In the genomic region with DNA sequence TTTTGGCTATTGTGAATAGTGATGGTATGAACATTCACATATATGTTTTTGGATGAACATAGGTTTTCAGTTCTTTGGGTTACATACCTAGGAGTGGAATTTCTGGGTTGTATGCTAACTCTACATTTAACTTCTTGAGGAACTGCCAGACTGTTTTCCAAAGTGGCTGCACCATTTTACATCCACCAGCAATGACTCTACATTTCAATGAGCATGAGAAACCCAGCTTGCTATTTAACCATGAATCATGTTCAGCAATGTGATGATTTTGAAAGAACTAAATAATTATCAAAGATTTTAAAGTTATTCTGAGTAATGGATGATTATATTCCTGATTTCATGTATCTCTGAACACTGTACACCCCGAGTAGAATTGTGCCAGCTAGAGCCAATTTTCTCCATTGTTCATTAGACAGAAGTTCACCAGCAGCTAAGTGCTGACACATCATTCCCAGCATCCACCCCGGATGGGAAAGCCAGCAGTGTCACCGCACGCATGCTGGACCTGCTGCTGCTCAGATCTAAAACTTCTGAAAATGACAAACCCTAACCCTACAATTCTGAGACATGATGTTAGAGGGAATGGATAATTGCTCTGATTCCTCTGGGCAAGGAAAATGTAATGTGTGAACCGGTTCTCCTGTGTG, we compare ENCODE assay signal across 25 cellular contexts. TPM values are rescaled to one million over a fixed set of nuclear protein-coding genes. Genes with fewer than 3 reads are reported as not detected.
DNase-seq lines count a peak whose midpoint lies in the region; ATAC-seq, FAIRE-seq and TF ChIP-seq lines count a peak whose summit lies in the region.
"Had no signal": no experiment of that assay in that cellular context is flagged by ENCODE, and none has a peak within 500 bp of the region (broad histone marks: within the 10 kb centered on the region; RNA-seq: fewer than 3 reads in every experiment).

No MANE protein-coding gene starts in this region.

- WGBS in A549 (ENCODE audit: missing lambda C conversion rate), result 52% methylated on average over 5 of the region's 5 CpGs
- no CpG with 5 or more reads among the region's 5 CpGs for WGBS in H9 (ENCODE audit: extremely low coverage, insufficient read length, low lambda C conversion rate)
- WGBS in hepatocyte (ENCODE audit: low lambda C conversion rate, missing lambda C conversion rate), result 69% methylated on average over 5 of the region's 5 CpGs

- H3K79me1 ChIP-seq in H9 (ENCODE audit: insufficient read depth, low read depth, low read length, poor library complexity, severe bottlenecking), result no peaks in the 10 kb centered on the region

- no peak overlapping the region for H2BK15ac ChIP-seq in H9 (ENCODE audit: low read depth, low read length)

- H3K36me3 ChIP-seq in astrocyte (ENCODE audit: insufficient read depth, low read length) (no peaks in the 10 kb centered on the region), A673 (ENCODE audit: insufficient read depth, low read length, poor library complexity, severe bottlenecking) (no peaks in the 10 kb centered on the region), hepatocyte (replicated peaks; ENCODE audit: insufficient read depth, low read depth) (no peaks in the 10 kb centered on the region), MM.1S (replicated peaks; ENCODE audit: insufficient read depth, low read length) (no peaks in the 10 kb centered on the region)
- H3K36me3 ChIP-seq: upper lobe of right lung had no signal

- CTCF ChIA-PET in A549 (lab: Yijun Ruan, JAX), result interaction anchor here (1.1 to 1.9 kb wide), 3 partner anchors 7 to 78 kb away, joined by 3 to 6 read pairs (median 3); no protein-coding TSS in a partner anchor
- CTCF ChIA-PET in A673 (lab: Charles Lee), result no interaction called here

- H3K4me2 ChIP-seq in A549 (no peak overlapping the region), astrocyte (ENCODE audit: low read length) (peak overlapping the region; percentile 78), H9 (ENCODE audit: insufficient read depth, insufficient read length, low read length) (no peak overlapping the region), hepatocyte (no peak overlapping the region), MM.1S (ENCODE audit: low read depth, low read length) (no peak overlapping the region)
- H3K4me2 ChIP-seq: smooth muscle cell had no signal

- no peak overlapping the region for H3K4ac ChIP-seq in H9 (ENCODE audit: low read depth, low read length)

- no peak overlapping the region for H3K23ac ChIP-seq in H9 (ENCODE audit: insufficient read length, low read depth, low read length)

- H3K14ac ChIP-seq in H9 (ENCODE audit: insufficient read depth, low read length), result no peak overlapping the region

- POLR2A ChIA-PET in A549 (lab: Yijun Ruan, JAX) (no interaction called here), A673 (lab: Charles Lee; ENCODE audit: low non-redundant PET) (interaction anchor here (0.6 kb wide), 1 partner anchor 48 kb away, joined by 3 read pairs; no protein-coding TSS in a partner anchor)

- H2BK120ac ChIP-seq in H9 (ENCODE audit: low read depth, low read length, poor library complexity, severe bottlenecking), result no peak overlapping the region

- H3K23me2 ChIP-seq in H9 (ENCODE audit: insufficient read length, low read depth, low read length, poor library complexity, severe bottlenecking), result no peaks in the 10 kb centered on the region

- H3K9ac ChIP-seq in astrocyte (ENCODE audit: low read length), result no peak overlapping the region
- H3K9ac ChIP-seq in H9 (ENCODE audit: extremely low read depth, insufficient read length, low read length), result no peak overlapping the region
- no peak overlapping the region for H3K9ac ChIP-seq in MM.1S (ENCODE audit: low read length)

- no peak overlapping the region for H2BK5ac ChIP-seq in H9 (ENCODE audit: insufficient read length, low read length)

- H4K8ac ChIP-seq in H9 (replicated peaks; ENCODE audit: insufficient read length, low read depth, low read length), result no peak overlapping the region

- TF ChIP-seq RAD21 in A549 (conservative IDR thresholded peaks at IDR 0.05 in 1 of 2, IDR thresholded peaks at IDR 0.05 in 1 of 2), result no peak

- no peak overlapping the region for H3K27ac ChIP-seq in A549
- no peak overlapping the region for H3K27ac ChIP-seq in astrocyte (ENCODE audit: low read depth, low read length)
- no peak overlapping the region for H3K27ac ChIP-seq in A673 (ENCODE audit: low read depth, low read length, poor library complexity, severe bottlenecking)
- no peak overlapping the region for H3K27ac ChIP-seq in H9 (ENCODE audit: insufficient read length, low read depth, low read length)
- no peak overlapping the region for H3K27ac ChIP-seq in hepatocyte
- H3K27ac ChIP-seq in MM.1S (ENCODE audit: low read length), result no peak overlapping the region
- H3K27ac ChIP-seq: upper lobe of right lung had no signal

- H3K56ac ChIP-seq in H9 (ENCODE audit: insufficient read length, low read depth, low read length), result no peak overlapping the region

- no peak for FAIRE-seq in A549 (lab: Jason Lieb, UNC)
- no peak for FAIRE-seq in astrocyte (lab: Jason Lieb, UNC)
- FAIRE-seq: A204.1, GM12892 had no signal

- TF ChIP-seq EP300 in A549 (IDR thresholded peaks at IDR 0.05), result no peak

- H3K9me3 Mint-ChIP-seq in HFFc6 (no peaks in the 10 kb centered on the region), astrocyte (ENCODE audit: unreplicated experiment) (no peaks in the 10 kb centered on the region), H9 (no peaks in the 10 kb centered on the region)
- H3K9me3 Mint-ChIP-seq: activated naive CD4-positive, alpha-beta T cell treated with anti-CD3 and anti-CD28 coated beads for 36 hours; activated T-cell treated with anti-CD3 and anti-CD28 coated beads, Interleukin-2, amount 50 U/mL, for 24 hours; effector memory CD8-positive, alpha-beta T cell; nephron had no signal

- no peaks in the 10 kb centered on the region for H3F3A ChIP-seq in MM.1S (ENCODE audit: insufficient read depth, low read length)

- TF ChIP-seq CTCF in A549 (IDR thresholded peaks at IDR 0.05) (no peak), HFFc6 (IDR thresholded peaks at IDR 0.05) (no peak), astrocyte (IDR thresholded peaks at IDR 0.05; ENCODE audit: insufficient read depth, low read depth, low read length) (no peak), A673 (conservative IDR thresholded peaks at IDR 0.05; ENCODE audit: low read depth, low read length) (no peak), H9 (conservative IDR thresholded peaks at IDR 0.05) (no peak), hepatocyte (IDR thresholded peaks at IDR 0.05; ENCODE audit: poor library complexity) (no peak), MM.1S (IDR thresholded peaks at IDR 0.05; ENCODE audit: low read length) (no peak)

- TF ChIP-seq POLR2A in A549 (IDR thresholded peaks at IDR 0.05; ENCODE audit: low read length), result no peak

- H3K4me1 ChIP-seq in A549 (no peaks in the 10 kb centered on the region), astrocyte (ENCODE audit: insufficient read depth, low read length) (peaks cover 7% of the 10 kb centered on the region), A673 (ENCODE audit: insufficient read depth, low read length, poor library complexity, severe bottlenecking) (no peaks in the 10 kb centered on the region), H9 (ENCODE audit: insufficient read depth, low read length) (no peaks in the 10 kb centered on the region), hepatocyte (ENCODE audit: insufficient read depth) (no peaks in the 10 kb centered on the region), MM.1S (ENCODE audit: low read length) (no peaks in the 10 kb centered on the region)
- H3K4me1 ChIP-seq: upper lobe of right lung had no signal

- H4K20me1 ChIP-seq in astrocyte (ENCODE audit: insufficient read depth, low read length) (no peaks in the 10 kb centered on the region), H9 (ENCODE audit: control insufficient read depth, insufficient read depth, insufficient read length) (peaks cover 4% of the 10 kb centered on the region), hepatocyte (ENCODE audit: insufficient read depth, poor library complexity, severe bottlenecking) (no peaks in the 10 kb centered on the region), MM.1S (ENCODE audit: insufficient read depth, low read length) (no peaks in the 10 kb centered on the region)

- H3K9me2 ChIP-seq in hepatocyte (replicated peaks; ENCODE audit: insufficient read depth) (no peaks in the 10 kb centered on the region), MM.1S (replicated peaks; ENCODE audit: insufficient read depth, low read length) (no peaks in the 10 kb centered on the region)

- intact Hi-C loops in A673 (cut with micrococcal nuclease; ENCODE audit: unreplicated experiment), result no loop called here

- peak in 1 of 2 experiments; percentile 21; a peak in 1 of 6 replicates for ATAC-seq in A549
- ATAC-seq: activated CD4-positive, CD25-positive, alpha-beta regulatory T cell treated with anti-CD3 and anti-CD28 coated beads, Interleukin-2, amount 50 U/mL, for 24 hours; effector memory CD8-positive, alpha-beta T cell; upper lobe of right lung had no signal

- peak overlapping the region; percentile 83 for H2AFZ ChIP-seq in astrocyte (ENCODE audit: low read depth, low read length)
- no peak overlapping the region for H2AFZ ChIP-seq in H9 (ENCODE audit: low read length)
- no peak overlapping the region for H2AFZ ChIP-seq in hepatocyte
- H2AFZ ChIP-seq in MM.1S (ENCODE audit: low read length), result no peak overlapping the region

- no peak overlapping the region for H2BK20ac ChIP-seq in H9 (ENCODE audit: low read depth, low read length, poor library complexity, severe bottlenecking)

- H3K27ac Mint-ChIP-seq in HFFc6 (peak overlapping the region; percentile 83), astrocyte (ENCODE audit: unreplicated experiment) (no peak overlapping the region), H9 (no peak overlapping the region; a peak in 1 of 7 replicates)
- H3K27ac Mint-ChIP-seq: activated naive CD4-positive, alpha-beta T cell treated with anti-CD3 and anti-CD28 coated beads for 36 hours; activated T-cell treated with anti-CD3 and anti-CD28 coated beads, Interleukin-2, amount 50 U/mL, for 24 hours; effector memory CD8-positive, alpha-beta T cell; progenitor cell of endocrine pancreas had no signal

- H4K5ac ChIP-seq in H9 (ENCODE audit: insufficient read length, low read depth, low read length), result no peak overlapping the region

- no TSS peak for BruUV-seq in A673 (replicated peaks; lab: Mats Ljungman, UMichigan)

- H2AK5ac ChIP-seq in H9 (ENCODE audit: insufficient read length, low read length), result no peak overlapping the region

- H3K18ac ChIP-seq in H9 (ENCODE audit: insufficient read length, low read depth, low read length), result no peak overlapping the region

- H3K9me3 ChIP-seq in A549, result no peaks in the 10 kb centered on the region
- no peaks in the 10 kb centered on the region for H3K9me3 ChIP-seq in astrocyte (ENCODE audit: insufficient read depth, low read depth, low read length)
- H3K9me3 ChIP-seq in A673 (ENCODE audit: low read depth, low read length, poor library complexity, severe bottlenecking), result no peaks in the 10 kb centered on the region
- no peaks in the 10 kb centered on the region for H3K9me3 ChIP-seq in H9 (ENCODE audit: control insufficient read depth, low read depth, low read length)
- no peaks in the 10 kb centered on the region for H3K9me3 ChIP-seq in hepatocyte (ENCODE audit: low read depth)
- H3K9me3 ChIP-seq in MM.1S (replicated peaks; ENCODE audit: insufficient read depth, low read length), result no peaks in the 10 kb centered on the region
- H3K9me3 ChIP-seq: upper lobe of right lung had no signal

- no peak overlapping the region for H3K4me3 ChIP-seq in A549
- H3K4me3 ChIP-seq in astrocyte (ENCODE audit: insufficient read depth, low read depth, low read length), result no peak overlapping the region
- H3K4me3 ChIP-seq in A673 (ENCODE audit: low read depth, low read length, poor library complexity, severe bottlenecking), result no peak overlapping the region
- H3K4me3 ChIP-seq in hepatocyte, result no peak overlapping the region
- no peak overlapping the region for H3K4me3 ChIP-seq in MM.1S (ENCODE audit: low read length)
- H3K4me3 ChIP-seq: smooth muscle cell, upper lobe of right lung had no signal

- H4K91ac ChIP-seq in H9 (ENCODE audit: insufficient read length, low read depth, low read length), result no peak overlapping the region

- no peak overlapping the region for H2BK12ac ChIP-seq in H9 (ENCODE audit: insufficient read length, low read depth, low read length)

- H3K4me1 Mint-ChIP-seq in HFFc6 (ENCODE audit: low read depth) (peaks cover 22% of the 10 kb centered on the region), astrocyte (ENCODE audit: low read depth, unreplicated experiment) (peaks cover 5% of the 10 kb centered on the region), H9 (no peaks in the 10 kb centered on the region)
- H3K4me1 Mint-ChIP-seq: nephron had no signal

- H3K27me3 ChIP-seq in astrocyte (ENCODE audit: insufficient read depth, low read length) (no peaks in the 10 kb centered on the region), A673 (replicated peaks; ENCODE audit: insufficient read depth, low read depth, low read length, poor library complexity) (no peaks in the 10 kb centered on the region), H9 (ENCODE audit: insufficient read depth, low read length) (no peaks in the 10 kb centered on the region), hepatocyte (no peaks in the 10 kb centered on the region), MM.1S (replicated peaks; ENCODE audit: insufficient read depth, low read length) (no peaks in the 10 kb centered on the region)
- H3K27me3 ChIP-seq: upper lobe of right lung had no signal

- H3K36me3 Mint-ChIP-seq in HFFc6 (ENCODE audit: low read depth) (no peaks in the 10 kb centered on the region), astrocyte (ENCODE audit: low read depth, unreplicated experiment) (no peaks in the 10 kb centered on the region), H9 (ENCODE audit: insufficient read depth in 1 of 3, low read depth in 3 of 3) (no peaks in the 10 kb centered on the region)

- DNase-seq in A549 (ENCODE audit: low read depth in 1 of 2, low spot score in 1 of 2), result no peak
- DNase-seq in HFFc6, result peak; percentile 43
- no peak for DNase-seq in astrocyte (ENCODE audit: low read depth)
- DNase-seq in myocyte (ENCODE audit: low read depth), result peak; percentile 16
- DNase-seq in A673 (ENCODE audit: low spot score), result no peak
- DNase-seq in H9, result no peak
- no peak for DNase-seq in hepatocyte (ENCODE audit: low spot score)
- DNase-seq in MM.1S, result no peak
- DNase-seq: activated naive CD4-positive, alpha-beta T cell treated with anti-CD3 and anti-CD28 coated beads for 36 hours; activated T-cell treated with anti-CD3 and anti-CD28 coated beads, Interleukin-2, amount 50 U/mL, for 24 hours; cerebellar nuclear complex; DMS153; effector memory CD8-positive, alpha-beta T cell; glutamatergic neuron; NCI-H1105; NCI-H2081; NCI-H510A treated with DMSO at 0.1 percent for 48 hours; stimulated activated CD4-positive, alpha-beta T cell treated with anti-CD3 and anti-CD28 coated beads, Interleukin-4, amount 100 ng/mL, for 24 hours; upper lobe of right lung had no signal

- H3K79me2 ChIP-seq in astrocyte (ENCODE audit: insufficient read depth, low read length) (no peaks in the 10 kb centered on the region), H9 (ENCODE audit: insufficient read depth, low read length) (no peaks in the 10 kb centered on the region), hepatocyte (no peaks in the 10 kb centered on the region), MM.1S (ENCODE audit: low read length) (no peaks in the 10 kb centered on the region)

- H3T11ph ChIP-seq in H9 (ENCODE audit: low read length), result no peak overlapping the region

- H3K4me3 Mint-ChIP-seq in HFFc6, result peak overlapping the region; percentile 55
- no peak overlapping the region for H3K4me3 Mint-ChIP-seq in astrocyte (ENCODE audit: unreplicated experiment)
- no peak overlapping the region for H3K4me3 Mint-ChIP-seq in H9
- H3K4me3 Mint-ChIP-seq: activated naive CD4-positive, alpha-beta T cell treated with anti-CD3 and anti-CD28 coated beads for 36 hours; activated T-cell treated with anti-CD3 and anti-CD28 coated beads, Interleukin-2, amount 50 U/mL, for 24 hours; effector memory CD8-positive, alpha-beta T cell; nephron had no signal

- H3K27me3 Mint-ChIP-seq in HFFc6 (ENCODE audit: insufficient read depth) (peaks cover 6% of the 10 kb centered on the region; the same call in 1 of the 2 replicates), astrocyte (ENCODE audit: low read depth, unreplicated experiment) (peaks cover 6% of the 10 kb centered on the region), H9 (ENCODE audit: low read depth) (peaks cover 11% of the 10 kb centered on the region)

RNA-seq across cellular contexts. Expression of a gene that starts 13.3 kb away (rescaled TPM):
- 213 and 225 TPM in 2 replicates for polyA plus RNA-seq in A549 (2011; rRNA removed)
- polyA plus RNA-seq in A549 (2012; cell fraction: cytosol; rRNA removed), result 182 and 200 TPM in 2 replicates
- polyA plus RNA-seq in A549 (2012; cell fraction: nucleus; rRNA removed), result 214 and 271 TPM in 2 replicates
- 88.4 to 91.9 TPM (median 91.6 TPM) in 3 replicates for polyA plus RNA-seq in A549 (2017; fragmentation: RNase III; extraction: RNeasy Plus Mini Kit Qiagen cat#74134 plus additional on column Dnase treatment)
- 167 and 212 TPM in 2 replicates for polyA minus RNA-seq in A549 (2011; rRNA and poly(A)+ RNA removed)
- total RNA-seq in HFFc6 (2021; fragmentation: NEBNext Ultra II Directional; extraction: Animal tissue kit (Norgen Biotek cat#: 25700)), result 100 to 1,000 TPM in 1 of 6 experiments, 10 to 100 TPM in 5; 84.5 to 103 (median 93.5) TPM
- total RNA-seq in astrocyte, result 85.8 and 94.4 TPM in 2 replicates
- 136 and 170 TPM in 2 replicates for total RNA-seq in myocyte
- 105 TPM for polyA plus RNA-seq in myocyte (2012)
- total RNA-seq in A673 (2021), result 142 and 145 TPM in 2 replicates
- total RNA-seq in H9 (2021), result 95.3 and 101 TPM in 2 replicates
- total RNA-seq in hepatocyte, result 108 and 110 TPM in 2 replicates
- polyA plus RNA-seq in hepatocyte, result 102 and 109 TPM in 2 replicates

RNA-seq across cellular contexts. Expression of a gene that starts 34.4 kb away (rescaled TPM):
- polyA plus RNA-seq in A549 (2011; rRNA removed) (59.4 and 94.4 TPM in 2 replicates), A549 (2017; fragmentation: RNase III; extraction: RNeasy Plus Mini Kit Qiagen cat#74134 plus additional on column Dnase treatment) (39.6 to 44.5 TPM (median 42.0 TPM) in 3 replicates), hepatocyte (40.2 and 42.2 TPM in 2 replicates)
- 41.0 and 50.8 TPM in 2 replicates for polyA plus RNA-seq in A549 (2012; cell fraction: cytosol; rRNA removed)
- 34.5 and 43.7 TPM in 2 replicates for polyA plus RNA-seq in A549 (2012; cell fraction: nucleus; rRNA removed)
- 183 and 207 TPM in 2 replicates for polyA minus RNA-seq in A549 (2011; rRNA and poly(A)+ RNA removed)
- 10 to 100 TPM; 33.1 to 41.6 (median 39.0) TPM for total RNA-seq in HFFc6 (2021; fragmentation: NEBNext Ultra II Directional; extraction: Animal tissue kit (Norgen Biotek cat#: 25700))
- total RNA-seq in astrocyte (35.4 and 37.7 TPM in 2 replicates), myocyte (26.1 and 41.2 TPM in 2 replicates), A673 (2021) (54.6 and 60.6 TPM in 2 replicates), H9 (2021) (65.3 and 66.4 TPM in 2 replicates), hepatocyte (37.0 and 53.3 TPM in 2 replicates)
- 25.3 TPM for polyA plus RNA-seq in myocyte (2012)

Comparison
In these comparisons a context has a peak if more than half of its experiments do, and no peak if none do; other contexts are left out.
1. DNase-seq: peak in HFFc6 (single experiment) and myocyte (single experiment); none in A549 (0 of 2), astrocyte (single experiment), A673 (single experiment), H9 (single experiment), hepatocyte (single experiment) and MM.1S (single experiment).